ENCODE assay signal across 26 cellular contexts in genomic region chr3:25566358-25566920, GRCh38.
DNase-seq lines count a peak whose midpoint lies in the region; ATAC-seq and TF ChIP-seq lines count a peak whose summit lies in the region.
"Had no signal": no experiment of that assay in that cellular context is flagged by ENCODE, and none has a peak within 500 bp of the region (broad histone marks: within the 10 kb centered on the region; RNA-seq: fewer than 3 reads in every experiment).

No MANE protein-coding gene starts in this region.

- 0 out of 2 replicates have a peak, but pooled peaks have one; percentile 15 for TF ChIP-seq CTCF in WTC11 (IDR thresholded peaks at IDR 0.05)
- no peak for TF ChIP-seq CTCF in tibial nerve (IDR thresholded peaks at IDR 0.05)

- H3K4me1 ChIP-seq in right cardiac atrium (ENCODE audit: control insufficient read depth, insufficient read depth, low read length): peaks cover 10% of the 10 kb centered on the region
- peaks cover 0 to 6% (median 0%) of the 10 kb centered on the region in 4 donors for H3K4me1 ChIP-seq in tibial nerve
- H3K4me1 ChIP-seq: adrenal gland had no signal

- H3K27ac ChIP-seq in right cardiac atrium (ENCODE audit: low read length) (peak overlapping the region; percentile 13), tibial nerve (no peak overlapping the region)
- H3K27ac ChIP-seq: adrenal gland, BLaER1, epithelial cell of prostate, neutrophil, tibial artery had no signal

- H3K9me3 ChIP-seq in right cardiac atrium (ENCODE audit: control insufficient read depth, low read length): no peaks in the 10 kb centered on the region
- H3K9me3 ChIP-seq in tibial nerve: no peaks in the 10 kb centered on the region
- H3K9me3 ChIP-seq: adrenal gland, BLaER1, neutrophil, tibial artery had no signal

- CTCF ChIA-PET in WTC11 (lab: Charles Lee): interaction anchor here (0.6 to 1.4 kb wide), 7 partner anchors 9 to 533 kb away, joined by 3 to 8 read pairs (median 3); no protein-coding TSS in a partner anchor

- no peak overlapping the region for H3K27ac Mint-ChIP-seq in WTC11
- H3K27ac Mint-ChIP-seq: immature natural killer cell; stimulated activated naive CD8-positive, alpha-beta T cell treated with anti-CD3 and anti-CD28 coated beads, Interleukin-15, amount 100 ng/mL, for 72 hours; T-cell had no signal

- intact Hi-C loops in right cardiac atrium (cut with DNase I): no loop called here
- intact Hi-C loops in left ventricle myocardium superior (cut with micrococcal nuclease): no loop called here

- H3K27me3 ChIP-seq in right cardiac atrium (ENCODE audit: control insufficient read depth, insufficient read depth): no peaks in the 10 kb centered on the region
- no peaks in the 10 kb centered on the region for H3K27me3 ChIP-seq in tibial nerve
- H3K27me3 ChIP-seq: adrenal gland, BLaER1, neutrophil, tibial artery had no signal

- POLR2A ChIA-PET in WTC11 (lab: Charles Lee): interaction anchor here (0.5 kb wide), 1 partner anchor 1465 kb away, joined by 7 read pairs; no protein-coding TSS in a partner anchor

- no peak overlapping the region for H3K4me3 Mint-ChIP-seq in WTC11
- H3K4me3 Mint-ChIP-seq: immature natural killer cell; stimulated activated naive CD8-positive, alpha-beta T cell treated with anti-CD3 and anti-CD28 coated beads, Interleukin-15, amount 100 ng/mL, for 72 hours; T-cell had no signal

- WGBS in right cardiac atrium: 79% methylated on average over 5 of the region's 5 CpGs
- 84 to 89% methylated on average over 5 of the region's 5 CpGs for whole genome bisulfite sequencing in tibial nerve, 2 donors

- H3K4me3 ChIP-seq in right cardiac atrium (ENCODE audit: low read length): no peak overlapping the region
- no peak overlapping the region for H3K4me3 ChIP-seq in tibial nerve
- H3K4me3 ChIP-seq: adrenal gland, BLaER1, tibial artery had no signal

- no peak for TF ChIP-seq POLR2A in tibial nerve (IDR thresholded peaks at IDR 0.05)

- H3K36me3 ChIP-seq in tibial nerve: peaks cover 0 to 22% (median 0%) of the 10 kb centered on the region in 3 donors
- H3K36me3 ChIP-seq: BLaER1, neutrophil had no signal

- H3K9me3 Mint-ChIP-seq in WTC11: no peaks in the 10 kb centered on the region
- H3K9me3 Mint-ChIP-seq: immature natural killer cell; stimulated activated naive CD8-positive, alpha-beta T cell treated with anti-CD3 and anti-CD28 coated beads, Interleukin-15, amount 100 ng/mL, for 72 hours; T-cell had no signal

- no peaks in the 10 kb centered on the region for H3K4me1 Mint-ChIP-seq in WTC11
- H3K4me1 Mint-ChIP-seq: immature natural killer cell; stimulated activated naive CD8-positive, alpha-beta T cell treated with anti-CD3 and anti-CD28 coated beads, Interleukin-15, amount 100 ng/mL, for 72 hours; T-cell had no signal

- H3K27me3 Mint-ChIP-seq in WTC11 (ENCODE audit: low read depth): no peaks in the 10 kb centered on the region
- H3K27me3 Mint-ChIP-seq: stimulated activated naive CD8-positive, alpha-beta T cell treated with anti-CD3 and anti-CD28 coated beads, Interleukin-15, amount 100 ng/mL, for 72 hours had no signal

- H3K36me3 Mint-ChIP-seq in WTC11: no peaks in the 10 kb centered on the region
- H3K36me3 Mint-ChIP-seq: immature natural killer cell, T-cell had no signal

- DNase-seq in right cardiac atrium: no peak
- no peak for DNase-seq in left ventricle myocardium superior
- peak; percentile 23 for DNase-seq in WTC11 (ENCODE audit: low spot score)
- peak; percentile 37 for DNase-seq in iPS-NIHi7 (ENCODE audit: extremely low spot score)
- no peak for DNase-seq in DMS 273 (lab: John Stamatoyannopoulos, UW; ENCODE audit: unreplicated experiment)
- no peak for DNase-seq in activated T-cell treated with anti-CD3 and anti-CD28 coated beads, Interleukin-2, amount 50 U/mL, for 48 hours
- DNase-seq in tibial nerve (ENCODE audit: low spot score in 2 of 2): no peak
- DNase-seq in activated effector memory CD4-positive, alpha-beta T cell treated with Interleukin-2 at 50 U/mL for 16 hours: no peak
- DNase-seq: activated CD4-positive, alpha-beta T cell treated with anti-CD3 and anti-CD28 coated beads for 1 hour; activated naive CD4-positive, alpha-beta T cell; activated T-cell treated with anti-CD3 and anti-CD28 coated beads, Interleukin-2, amount 50 U/mL, for 1 hour; adrenal gland; central memory CD4-positive, alpha-beta T cell; EL; foreskin fibroblast; immature natural killer cell; NCI-H187 treated with DMSO at 0.1 percent for 48 hours; OCI-M1; retina; stimulated activated naive CD8-positive, alpha-beta T cell treated with anti-CD3 and anti-CD28 coated beads, Interleukin-15, amount 100 ng/mL, for 72 hours; T-cell; tibial artery had no signal

- TF ChIP-seq EP300 in tibial nerve (IDR thresholded peaks at IDR 0.05): no peak

- ATAC-seq in right cardiac atrium (no peak), left ventricle myocardium superior (no peak), WTC11 (peak; percentile 92)
- ATAC-seq: Right ventricle myocardium inferior; stimulated activated naive CD8-positive, alpha-beta T cell treated with anti-CD3 and anti-CD28 coated beads, Interleukin-15, amount 100 ng/mL, for 72 hours; T-cell had no signal

TF ChIP-seq in WTC11, 78 proteins besides CTCF, POLR2A, EP300 and RAD21:
- no peak for TF ChIP-seq GRHL2 (CRISPR knock-in tag; IDR thresholded peaks at IDR 0.05; ENCODE audit: insufficient replicate concordance, severe bottlenecking)
- no peak for TF ChIP-seq SP1 (CRISPR knock-in tag; conservative IDR thresholded peaks at IDR 0.05)
- no peak for TF ChIP-seq ZNF232 (CRISPR knock-in tag; IDR thresholded peaks at IDR 0.05)
- no peak for TF ChIP-seq TP53 (CRISPR knock-in tag; IDR thresholded peaks at IDR 0.05)
- no peak for TF ChIP-seq GTF2I (CRISPR knock-in tag; conservative IDR thresholded peaks at IDR 0.05)
- TF ChIP-seq TCF7 (CRISPR knock-in tag; IDR thresholded peaks at IDR 0.05; ENCODE audit: low read depth): no peak
- TF ChIP-seq FOXJ3 (CRISPR knock-in tag; IDR thresholded peaks at IDR 0.05; ENCODE audit: borderline replicate concordance): no peak
- TF ChIP-seq PRRX2 (CRISPR knock-in tag; IDR thresholded peaks at IDR 0.05): no peak
- no peak for TF ChIP-seq CREM (CRISPR knock-in tag; IDR thresholded peaks at IDR 0.05)
- TF ChIP-seq ARID4B (CRISPR knock-in tag; IDR thresholded peaks at IDR 0.05; ENCODE audit: borderline replicate concordance): no peak
- TF ChIP-seq FOXP1 (CRISPR knock-in tag; IDR thresholded peaks at IDR 0.05; ENCODE audit: borderline replicate concordance): no peak

Comparison
In these comparisons a context has a peak if more than half of its experiments do, and no peak if none do; other contexts are left out.
1. DNase-seq: peak in WTC11 (single experiment) and iPS-NIHi7 (single experiment); none in right cardiac atrium (0 of 3), left ventricle myocardium superior (single experiment), DMS 273 (single experiment), activated T-cell treated with anti-CD3 and anti-CD28 coated beads, Interleukin-2, amount 50 U/mL, for 48 hours (0 of 2), tibial nerve (0 of 2) and activated effector memory CD4-positive, alpha-beta T cell treated with Interleukin-2 at 50 U/mL for 16 hours (single experiment).